ENCODE assay signal across 19 cellular contexts in genomic region chr4:1259966-1260365, GRCh38. TPM values are rescaled to one million over a fixed set of nuclear protein-coding genes. Genes with fewer than 3 reads are reported as not detected.
DNase-seq lines count a peak whose midpoint lies in the region; ATAC-seq, FAIRE-seq and TF ChIP-seq lines count a peak whose summit lies in the region.
"Had no signal": no experiment of that assay in that cellular context is flagged by ENCODE, and none has a peak within 500 bp of the region (broad histone marks: within the 10 kb centered on the region; RNA-seq: fewer than 3 reads in every experiment).

No MANE protein-coding gene starts in this region.

- H3K36me3 Mint-ChIP-seq in activated CD8-positive, alpha-beta memory T cell treated with anti-CD3 and anti-CD28 coated beads, Interleukin-2, amount 10 ng/mL, durations not matched to agents 7 days and 5 days: peaks cover 30% of the 10 kb centered on the region
- H3K36me3 Mint-ChIP-seq: CD4-positive, alpha-beta memory T cell had no signal

- no TSS peak for BruUV-seq in K562 (replicated peaks; lab: Mats Ljungman, UMichigan)

- H3K4me1 Mint-ChIP-seq in activated CD8-positive, alpha-beta memory T cell treated with anti-CD3 and anti-CD28 coated beads, Interleukin-2, amount 10 ng/mL, durations not matched to agents 7 days and 5 days: peaks cover 31% of the 10 kb centered on the region

- FAIRE-seq in GM19239 (lab: Jason Lieb, UNC) (peak; percentile 83), K562 (lab: Jason Lieb, UNC) (peak; percentile 15)
- FAIRE-seq: D721Med, G401.6, H54 had no signal

- TF ChIP-seq RAD21 in K562 (CRISPR knock-in tag; conservative IDR thresholded peaks at IDR 0.05 in 1 of 2, IDR thresholded peaks at IDR 0.05 in 1 of 2): no peak

- H3K4me3 ChIP-seq in BLaER1: no peak overlapping the region
- no peak overlapping the region for H3K4me3 ChIP-seq in K562
- H3K4me3 ChIP-seq: MG63, PC-9 had no signal

- CTCF ChIA-PET in activated CD8-positive, alpha-beta memory T cell treated with anti-CD3 and anti-CD28 coated beads, Interleukin-2, amount 10 ng/mL, durations not matched to agents 7 days and 5 days (lab: Charles Lee): no interaction called here
- CTCF ChIA-PET in K562 (lab: Yijun Ruan, JAX; ENCODE audit: low intra/inter-chr PET ratio): no interaction called here

- H3K9me1 ChIP-seq in K562 (ENCODE audit: control insufficient read depth, insufficient read depth, low read length): no peaks in the 10 kb centered on the region

- no peaks in the 10 kb centered on the region for H3K79me2 ChIP-seq in K562 (ENCODE audit: control insufficient read depth, insufficient read depth, low read length)

- intact Hi-C loops in K562 (cut with micrococcal nuclease): no loop called here

- H3K4me1 ChIP-seq in BLaER1 (peaks cover 25% of the 10 kb centered on the region), K562 (replicated peaks in 1 of 2; ENCODE audit: control insufficient read depth in 2 of 2, insufficient read depth in 2 of 2, low read length in 2 of 2) (peaks cover 0 to 4% of the 10 kb centered on the region in 2 experiments; a peak in 2 of 5 replicates)

- H3K9me3 ChIP-seq in BLaER1: peaks cover 54% of the 10 kb centered on the region
- H3K9me3 ChIP-seq in K562 (replicated peaks; ENCODE audit: control insufficient read depth, insufficient read depth, low read depth, low read length): no peaks in the 10 kb centered on the region; the same call in 1 of the 2 replicates

- H3K27me3 ChIP-seq in BLaER1: no peaks in the 10 kb centered on the region
- peaks cover 27 to 39% of the 10 kb centered on the region in 2 experiments for H3K27me3 ChIP-seq in K562 (ENCODE audit: control insufficient read depth in 2 of 2, insufficient read depth in 2 of 2, low read length in 2 of 2)
- H3K27me3 ChIP-seq: MG63 had no signal

- peak overlapping the region; percentile 77 for H3K27ac Mint-ChIP-seq in activated CD8-positive, alpha-beta memory T cell treated with anti-CD3 and anti-CD28 coated beads, Interleukin-2, amount 10 ng/mL, durations not matched to agents 7 days and 5 days

- peak overlapping the region; percentile 56 for H3K4me2 ChIP-seq in BLaER1
- H3K4me2 ChIP-seq in K562 (ENCODE audit: insufficient read depth, low read length): no peak overlapping the region
- H3K4me2 ChIP-seq: KMS-11, PC-9 had no signal

- H2AFZ ChIP-seq in K562 (ENCODE audit: low read depth, low read length): no peak overlapping the region
- H2AFZ ChIP-seq: PC-9 had no signal

- H3K27me3 Mint-ChIP-seq in activated CD8-positive, alpha-beta memory T cell treated with anti-CD3 and anti-CD28 coated beads, Interleukin-2, amount 10 ng/mL, durations not matched to agents 7 days and 5 days: no peaks in the 10 kb centered on the region
- H3K27me3 Mint-ChIP-seq: CD4-positive, alpha-beta memory T cell had no signal

- TF ChIP-seq CTCF in K562 (IDR thresholded peaks at IDR 0.05 in 2 of 3, conservative IDR thresholded peaks at IDR 0.05 in 1 of 3; ENCODE audit: insufficient read depth in 2 of 3, low read depth in 1 of 3, low read length in 3 of 3): no peak

- no peaks in the 10 kb centered on the region for H4K20me1 ChIP-seq in BLaER1
- H4K20me1 ChIP-seq in K562 (replicated peaks; ENCODE audit: control insufficient read depth, insufficient read depth, low read length): no peaks in the 10 kb centered on the region

- H3K27ac ChIP-seq in BLaER1 (peak overlapping the region; percentile 70), K562 (ENCODE audit: extremely low read depth, low read depth, low read length) (no peak overlapping the region)
- H3K27ac ChIP-seq: KMS-11, PC-9 had no signal

- DNase-seq in activated CD8-positive, alpha-beta memory T cell treated with anti-CD3 and anti-CD28 coated beads, Interleukin-2, amount 10 ng/mL, durations not matched to agents 7 days and 5 days: no peak
- DNase-seq in activated CD8-positive, alpha-beta memory T cell treated with anti-CD3 and anti-CD28 coated beads, Interleukin-2, amount 50 U/mL, for 48 hours: no peak
- DNase-seq in GM19239 (ENCODE audit: insufficient read length, low spot score): no peak
- DNase-seq in K562 (ENCODE audit: extremely low read depth in 1 of 4, low spot score in 3 of 4): no peak
- DNase-seq: CD4-positive, alpha-beta memory T cell; DMS79 treated with DMSO at 0.1 percent for 48 hours; MG63; NCI-H1694 treated with DMSO at 0.1 percent for 48 hours; NCI-H446 treated with DMSO at 0.1 percent for 48 hours; NCI-H748 treated with DMSO at 0.1 percent for 48 hours; PC-9 had no signal

- H3K9ac ChIP-seq in BLaER1 (peak overlapping the region; percentile 16; the same call in 1 of the 2 replicates), K562 (ENCODE audit: insufficient read depth in 1 of 2, low read depth in 2 of 2, low read length in 2 of 2) (no peak overlapping the region)
- H3K9ac ChIP-seq: KMS-11 had no signal

- ATAC-seq in activated CD8-positive, alpha-beta memory T cell treated with anti-CD3 and anti-CD28 coated beads, Interleukin-2, amount 10 ng/mL, durations not matched to agents 7 days and 5 days: no peak
- no peak for ATAC-seq in K562
- ATAC-seq in GM21423 (IDR thresholded peaks at IDR 0.05; ENCODE audit: unreplicated experiment): no peak
- no peak for ATAC-seq in GM19023 (IDR thresholded peaks at IDR 0.05; ENCODE audit: unreplicated experiment)
- no peak for ATAC-seq in HG02981 (IDR thresholded peaks at IDR 0.05; ENCODE audit: unreplicated experiment)

- H3K36me3 ChIP-seq in BLaER1 (peaks cover 19% of the 10 kb centered on the region), K562 (ENCODE audit: control insufficient read depth, insufficient read depth, low read length) (no peaks in the 10 kb centered on the region)
- H3K36me3 ChIP-seq: MG63 had no signal

- 0% methylated on average over 4 of the region's 4 CpGs for WGBS in K562 (ENCODE audit: insufficient coverage, low coverage, missing lambda C conversion rate)

- H3K9me3 Mint-ChIP-seq in activated CD8-positive, alpha-beta memory T cell treated with anti-CD3 and anti-CD28 coated beads, Interleukin-2, amount 10 ng/mL, durations not matched to agents 7 days and 5 days (ENCODE audit: low read depth): peaks cover 8% of the 10 kb centered on the region

- no peak overlapping the region for H3K4me3 Mint-ChIP-seq in activated CD8-positive, alpha-beta memory T cell treated with anti-CD3 and anti-CD28 coated beads, Interleukin-2, amount 10 ng/mL, durations not matched to agents 7 days and 5 days

- in situ Hi-C loops in K562 (cut with MboI): no loop called here

- POLR2A ChIA-PET in K562 (lab: Yijun Ruan, JAX): interaction anchor here (2.7 kb wide), 1 partner anchor 9 kb away, joined by 13 read pairs; no protein-coding TSS in a partner anchor

- no peak for TF ChIP-seq EP300 in K562 (IDR thresholded peaks at IDR 0.05; ENCODE audit: low read length)

- no peak for TF ChIP-seq POLR2A in K562 (conservative IDR thresholded peaks at IDR 0.05)

TF ChIP-seq in K562, 482 proteins besides CTCF, POLR2A, EP300 and RAD21:
- TF ChIP-seq CBX8 (IDR thresholded peaks at IDR 0.05; ENCODE audit: borderline replicate concordance, extremely low read depth, low read depth, low read length, poor library complexity, severe bottlenecking) (peak; percentile 90), MCM5 (IDR thresholded peaks at IDR 0.05; ENCODE audit: low read depth) (no peak)

RNA-seq across cellular contexts. Expression of gene CTBP1, which starts 11.0 kb away (rescaled TPM):
- 100 to 1,000 TPM; 193 to 250 TPM for total RNA-seq in activated CD8-positive, alpha-beta memory T cell treated with anti-CD3 and anti-CD28 coated beads, Interleukin-2, amount 10 ng/mL, durations not matched to agents 7 days and 5 days
- total RNA-seq in K562 (2011; cell fraction: chromatin; rRNA removed; ENCODE audit: low replicate concordance): 63.5 and 142 TPM in 2 replicates
- 94.5 and 102 TPM in 2 replicates for total RNA-seq in K562 (2011; cell fraction: nucleolus; rRNA removed)
- total RNA-seq in K562 (2011; cell fraction: nucleoplasm; rRNA removed): 48.0 and 62.1 TPM in 2 replicates
- 162 and 230 TPM in 2 replicates for total RNA-seq in K562 (2014; rRNA removed)
- 27.2 and 30.4 TPM in 2 replicates for total RNA-seq in K562 (2014; rRNA removed; fragmentation: Illumina TruSeq; extraction: Trizol)
- total RNA-seq in K562 (2015; rRNA removed; fragmentation: Illumina TruSeq; extraction: Trizol): 67.9 and 70.4 TPM in 2 replicates
- 134 and 148 TPM in 2 replicates for total RNA-seq in K562 (2021)
- polyA plus RNA-seq in K562 (2011; rRNA removed): 68.2 and 72.3 TPM in 2 replicates
- polyA plus RNA-seq in K562 (2011; cell fraction: cytosol; rRNA removed): 113 and 437 TPM in 2 replicates
- 168 and 330 TPM in 2 replicates for polyA plus RNA-seq in K562 (2011; cell fraction: nucleus; rRNA removed)
- 113 and 126 TPM in 2 replicates for polyA plus RNA-seq in K562 (2012)
- 64.0 and 116 TPM in 2 replicates for polyA plus RNA-seq in K562 (2014; fragmentation: Illumina TruSeq; extraction: Trizol)
- polyA plus RNA-seq in K562 (2014; fragmentation: Nextera tagmentation; extraction: Ambion mirVana): 10 to 100 TPM; 14.5 to 20.0 TPM
- polyA plus RNA-seq in K562 (2014; rRNA removed): 111 and 118 TPM in 2 replicates
- polyA minus RNA-seq in K562 (2011; rRNA and poly(A)+ RNA removed): 33.8 and 54.2 TPM in 2 replicates
- polyA minus RNA-seq in K562 (2011; cell fraction: cytosol; rRNA and poly(A)+ RNA removed): 135 and 154 TPM in 2 replicates
- 39.7 and 56.8 TPM in 2 replicates for polyA minus RNA-seq in K562 (2011; cell fraction: nucleus; rRNA and poly(A)+ RNA removed)

RNA-seq across cellular contexts. Expression of gene MAEA, which starts 29.7 kb away (rescaled TPM):
- total RNA-seq in activated CD8-positive, alpha-beta memory T cell treated with anti-CD3 and anti-CD28 coated beads, Interleukin-2, amount 10 ng/mL, durations not matched to agents 7 days and 5 days: 10 to 100 TPM; 63.9 to 70.0 TPM
- 97.9 and 170 TPM in 2 replicates for total RNA-seq in K562 (2011; cell fraction: chromatin; rRNA removed; ENCODE audit: low replicate concordance)
- total RNA-seq in K562 (2011; cell fraction: nucleolus; rRNA removed): 114 and 125 TPM in 2 replicates
- 91.9 and 96.7 TPM in 2 replicates for total RNA-seq in K562 (2011; cell fraction: nucleoplasm; rRNA removed)
- total RNA-seq in K562 (2014; rRNA removed): 63.2 and 104 TPM in 2 replicates
- 18.7 and 20.5 TPM in 2 replicates for total RNA-seq in K562 (2014; rRNA removed; fragmentation: Illumina TruSeq; extraction: Trizol)
- total RNA-seq in K562 (2015; rRNA removed; fragmentation: Illumina TruSeq; extraction: Trizol): 45.0 and 48.7 TPM in 2 replicates
- 84.4 and 86.5 TPM in 2 replicates for total RNA-seq in K562 (2021)
- polyA plus RNA-seq in K562 (2011; rRNA removed): 59.3 and 60.8 TPM in 2 replicates
- polyA plus RNA-seq in K562 (2011; cell fraction: cytosol; rRNA removed): 74.2 and 137 TPM in 2 replicates
- polyA plus RNA-seq in K562 (2011; cell fraction: nucleus; rRNA removed): 133 and 220 TPM in 2 replicates
- 70.1 and 73.0 TPM in 2 replicates for polyA plus RNA-seq in K562 (2012)
- polyA plus RNA-seq in K562 (2014; fragmentation: Illumina TruSeq; extraction: Trizol): 34.3 and 57.0 TPM in 2 replicates
- polyA plus RNA-seq in K562 (2014; fragmentation: Nextera tagmentation; extraction: Ambion mirVana): 1 to 10 TPM; 2.1 to 4.7 TPM
- polyA plus RNA-seq in K562 (2014; rRNA removed): 72.5 and 74.7 TPM in 2 replicates
- polyA minus RNA-seq in K562 (2011; rRNA and poly(A)+ RNA removed): 25.7 and 39.9 TPM in 2 replicates
- polyA minus RNA-seq in K562 (2011; cell fraction: cytosol; rRNA and poly(A)+ RNA removed): 62.0 and 64.6 TPM in 2 replicates
- polyA minus RNA-seq in K562 (2011; cell fraction: nucleus; rRNA and poly(A)+ RNA removed): 51.3 and 58.3 TPM in 2 replicates
